Comparison of ENCODE assay signal across 11 cellular contexts in the genomic region with DNA sequence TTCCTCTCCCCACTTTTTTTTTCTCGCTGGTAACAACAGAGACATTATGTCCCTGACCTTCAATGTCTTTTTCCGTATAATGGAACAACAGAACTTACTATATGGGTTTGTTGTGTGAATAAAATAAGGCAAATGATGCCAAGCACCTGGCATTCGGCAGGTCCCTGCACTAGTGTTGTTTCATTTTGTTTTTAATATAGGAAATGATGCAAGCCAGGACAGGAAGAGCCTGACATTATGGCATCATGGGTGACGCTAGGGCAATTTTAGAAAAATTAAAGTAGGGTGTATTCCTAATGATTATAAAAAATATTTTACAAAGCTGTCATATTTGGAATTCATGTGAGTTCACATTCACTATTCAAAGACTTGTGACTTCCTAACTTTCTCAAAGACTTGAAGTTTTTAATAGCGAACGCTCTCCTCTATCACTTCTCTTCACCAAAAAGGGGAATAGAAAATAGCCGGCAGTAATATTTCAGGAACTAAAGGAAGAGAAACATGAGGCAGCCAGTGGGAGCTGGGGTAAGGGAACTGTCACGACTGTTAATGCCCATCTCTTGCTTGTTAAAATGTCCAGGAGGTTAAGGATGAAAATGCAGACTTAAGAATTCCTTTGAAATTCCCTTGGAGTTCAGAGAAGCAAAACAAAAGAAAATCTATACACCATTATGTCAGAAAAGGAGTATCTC.
A peak's percentile ranks its signal among the peaks of the same experiment; 100 is the strongest.
DNase-seq lines count a peak whose midpoint lies in the region; ATAC-seq and TF ChIP-seq lines count a peak whose summit lies in the region.
"Had no signal": no experiment of that assay in that cellular context is flagged by ENCODE, and none has a peak within 500 bp of the region (broad histone marks: within the 10 kb centered on the region; RNA-seq: fewer than 3 reads in every experiment).

No MANE protein-coding gene starts in this region.

- H3K36me3 ChIP-seq in uterus = no peaks in the 10 kb centered on the region
- H3K36me3 ChIP-seq: stomach had no signal

- H3K27ac ChIP-seq in uterus = peak overlapping the region; percentile 16 to 24

- H3K4me3 ChIP-seq in uterus = no peak overlapping the region
- H3K4me3 ChIP-seq: stomach had no signal

- TF ChIP-seq POLR2A in uterus (IDR thresholded peaks at IDR 0.05) = peak in 1 of 2 donors; percentile 30

- POLR2A ChIA-PET in activated CD4-positive, alpha-beta memory T cell treated with anti-CD3 and anti-CD28 coated beads for 36 hours (lab: Charles Lee) = no interaction called here

- H3K9me3 Mint-ChIP-seq in activated CD4-positive, alpha-beta memory T cell treated with anti-CD3 and anti-CD28 coated beads for 36 hours = no peaks in the 10 kb centered on the region

- no peak for DNase-seq in left cardiac atrium
- no peak for DNase-seq in cardiac septum (ENCODE audit: low spot score)
- DNase-seq in activated CD4-positive, alpha-beta memory T cell treated with anti-CD3 and anti-CD28 coated beads for 36 hours = no peak
- peak; percentile 47 to 86 for DNase-seq in lung microvascular endothelial cell (ENCODE audit: low read depth in 2 of 2)
- DNase-seq in uterus = no peak
- no peak for DNase-seq in HT-29 (ENCODE audit: low spot score)
- DNase-seq in mesenteric fat pad (ENCODE audit: low spot score) = no peak
- DNase-seq: NCI-H2171, SHP77, stomach had no signal

- H3K4me1 ChIP-seq in uterus = no peaks in the 10 kb centered on the region

- peak overlapping the region; percentile 89 for H3K27ac Mint-ChIP-seq in activated CD4-positive, alpha-beta memory T cell treated with anti-CD3 and anti-CD28 coated beads for 36 hours

- TF ChIP-seq CTCF in uterus (IDR thresholded peaks at IDR 0.05) = no peak

- H3K4me3 Mint-ChIP-seq in activated CD4-positive, alpha-beta memory T cell treated with anti-CD3 and anti-CD28 coated beads for 36 hours = peak overlapping the region; percentile 56

- no peaks in the 10 kb centered on the region for H3K27me3 Mint-ChIP-seq in activated CD4-positive, alpha-beta memory T cell treated with anti-CD3 and anti-CD28 coated beads for 36 hours

- no peaks in the 10 kb centered on the region for H3K27me3 ChIP-seq in uterus
- H3K27me3 ChIP-seq: stomach had no signal

- peaks cover 10% of the 10 kb centered on the region for H3K36me3 Mint-ChIP-seq in activated CD4-positive, alpha-beta memory T cell treated with anti-CD3 and anti-CD28 coated beads for 36 hours

- H3K9me3 ChIP-seq in uterus = no peaks in the 10 kb centered on the region
- H3K9me3 ChIP-seq: stomach had no signal

- H3K4me1 Mint-ChIP-seq in activated CD4-positive, alpha-beta memory T cell treated with anti-CD3 and anti-CD28 coated beads for 36 hours (ENCODE audit: low read depth) = peaks cover 61% of the 10 kb centered on the region

- intact Hi-C loops in left cardiac atrium (cut with DNase I) = no loop called here
- intact Hi-C loops in cardiac septum (cut with DNase I) = loop anchor here (5.0 kb wide), 1 partner anchor 59 kb away; a partner anchor contains a TSS
- intact Hi-C loops in activated CD4-positive, alpha-beta memory T cell treated with anti-CD3 and anti-CD28 coated beads for 36 hours (cut with micrococcal nuclease) = loop anchor here (1.0 to 5.0 kb wide), 2 partner anchors 42 to 304 kb away; a partner anchor contains a TSS
- intact Hi-C loops in uterus (cut with DNase I; ENCODE audit: low total_unique reads) = no loop called here

- CTCF ChIA-PET in activated CD4-positive, alpha-beta memory T cell treated with anti-CD3 and anti-CD28 coated beads for 36 hours (lab: Charles Lee) = interaction anchor here (0.6 to 0.9 kb wide), 2 partner anchors 54 to 112 kb away, joined by 3 read pairs; no protein-coding TSS in a partner anchor

- ATAC-seq in left cardiac atrium (peak; percentile 38 to 44), HG02981 (IDR thresholded peaks at IDR 0.05; ENCODE audit: unreplicated experiment) (no peak)

Comparison
In these comparisons a context has a peak if more than half of its experiments do, and no peak if none do; other contexts are left out.
1. intact Hi-C loops: an anchor here in cardiac septum (5.0 kb wide) and activated CD4-positive, alpha-beta memory T cell treated with anti-CD3 and anti-CD28 coated beads for 36 hours (1.0 to 5.0 kb wide); none called in left cardiac atrium and uterus.
2. DNase-seq: peak in lung microvascular endothelial cell (2 of 2); none in left cardiac atrium (single experiment), cardiac septum (single experiment), activated CD4-positive, alpha-beta memory T cell treated with anti-CD3 and anti-CD28 coated beads for 36 hours (single experiment), uterus (0 of 2), HT-29 (single experiment) and mesenteric fat pad (single experiment).